In the genomic region with DNA sequence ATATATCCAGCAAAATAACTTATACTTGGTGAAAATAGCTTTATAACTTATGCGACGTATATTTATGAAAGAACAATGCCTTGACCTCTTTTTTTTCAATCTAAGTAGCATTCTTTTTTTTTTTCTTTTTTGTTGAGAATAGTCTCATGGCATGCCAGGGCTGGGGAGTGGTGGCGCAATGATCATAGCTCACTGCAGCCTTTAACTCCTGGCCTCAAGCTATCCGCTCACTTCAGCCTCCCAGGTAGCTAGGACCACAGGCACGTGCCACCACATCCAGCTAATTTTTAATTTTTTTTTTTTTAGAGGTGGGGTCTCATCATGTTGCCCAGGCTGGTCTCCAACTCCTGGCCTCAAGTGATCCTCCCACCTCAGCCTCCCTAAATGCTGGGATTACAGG, we compare ENCODE assay signal across 15 cellular contexts. TPM values are rescaled to one million over a fixed set of nuclear protein-coding genes. Genes with fewer than 3 reads are reported as not detected.
DNase-seq lines count a peak whose midpoint lies in the region; ATAC-seq, FAIRE-seq and TF ChIP-seq lines count a peak whose summit lies in the region.
"Had no signal": no experiment of that assay in that cellular context is flagged by ENCODE, and none has a peak within 500 bp of the region (broad histone marks: within the 10 kb centered on the region; RNA-seq: fewer than 3 reads in every experiment).

No MANE protein-coding gene starts in this region.

- DNase-seq in A549 (ENCODE audit: low read depth in 1 of 2, low spot score in 1 of 2) (no peak), HFFc6 (no peak), GM12878 (ENCODE audit: low read depth, low spot score) (no peak), naive B cell (no peak)
- DNase-seq: cortex of kidney; DMS79; NCI-H510A treated with DMSO at 0.1 percent for 48 hours; stimulated activated CD4-positive, alpha-beta T cell treated with anti-CD3 and anti-CD28 coated beads, Interleukin-15, amount 100 ng/mL, for 24 hours; T1000 had no signal

- peak overlapping the region; percentile 71 for H3K4me2 ChIP-seq in A549
- no peak overlapping the region for H3K4me2 ChIP-seq in GM12878 (ENCODE audit: control insufficient read depth, insufficient read depth)

- FAIRE-seq in A549 (lab: Jason Lieb, UNC): no peak
- no peak for FAIRE-seq in GM12878 (lab: Jason Lieb, UNC)
- FAIRE-seq: urothelium cell line had no signal

- RAD21 ChIA-PET in GM12878 (lab: Charles Lee; ENCODE audit: unreplicated experiment): interaction anchor here (0.6 to 4.9 kb wide), 7 partner anchors 19 to 105 kb away, joined by 3 to 38 read pairs (median 3); partner anchors contain the start of gene APH1B

- no peak for TF ChIP-seq CTCF in A549 (IDR thresholded peaks at IDR 0.05)
- no peak for TF ChIP-seq CTCF in HFFc6 (IDR thresholded peaks at IDR 0.05)
- TF ChIP-seq CTCF in GM12878 (IDR thresholded peaks at IDR 0.05 in 2 of 3, conservative IDR thresholded peaks at IDR 0.05 in 1 of 3; ENCODE audit: control insufficient read depth in 2 of 3, extremely low read depth in 1 of 3, insufficient read depth in 1 of 3, low read depth in 3 of 3, low read length in 3 of 3): no peak

- SMC1A ChIA-PET in GM12878 (lab: Charles Lee; ENCODE audit: uncharacterized antibody, unreplicated experiment): interaction anchor here (0.6 to 8.2 kb wide), 18 partner anchors 11 to 657 kb away, joined by 3 to 88 read pairs (median 5); partner anchors contain the start of gene RPS27L

- no peaks in the 10 kb centered on the region for H3K27me3 ChIP-seq in GM12878 (replicated peaks in 1 of 2; ENCODE audit: control insufficient read depth in 2 of 2, insufficient read depth in 2 of 2, low read length in 1 of 2)

- H3K36me3 ChIP-seq in GM12878 (ENCODE audit: control insufficient read depth in 2 of 2, insufficient read depth in 2 of 2, low read length in 1 of 2): no peaks in the 10 kb centered on the region; a peak in 2 of 4 replicates

- H3K4me1 Mint-ChIP-seq in HFFc6 (ENCODE audit: low read depth) (peaks cover 75% of the 10 kb centered on the region), naive B cell (peaks cover 35 to 77% (median 59%) of the 10 kb centered on the region in 3 donors)

- no peaks in the 10 kb centered on the region; the same call in 1 of the 2 replicates for H3K27me3 Mint-ChIP-seq in HFFc6 (ENCODE audit: insufficient read depth)
- H3K27me3 Mint-ChIP-seq in naive B cell: no peaks in the 10 kb centered on the region

- peak overlapping the region; percentile 88 for H3K27ac Mint-ChIP-seq in HFFc6
- H3K27ac Mint-ChIP-seq in naive B cell: peak overlapping the region in 4 of 6 donors; percentile 65 to 89 (median 78)

- H3K36me3 Mint-ChIP-seq in HFFc6 (ENCODE audit: low read depth): peaks cover 15% of the 10 kb centered on the region
- no peaks in the 10 kb centered on the region for H3K36me3 Mint-ChIP-seq in naive B cell

- TF ChIP-seq EP300 in A549 (IDR thresholded peaks at IDR 0.05) (no peak), GM12878 (IDR thresholded peaks at IDR 0.05; ENCODE audit: borderline replicate concordance in 1 of 2, control insufficient read depth in 1 of 2, low read depth in 2 of 2, low read length in 2 of 2) (no peak)

- H2AFZ ChIP-seq in GM12878 (ENCODE audit: control insufficient read depth, low read depth, low read length): no peak overlapping the region
- H2AFZ ChIP-seq: parathyroid adenoma had no signal

- CTCF ChIA-PET in A549 (lab: Yijun Ruan, JAX): interaction anchor here (1.0 to 1.7 kb wide), 2 partner anchors 32 to 86 kb away, joined by 3 to 4 read pairs; no protein-coding TSS in a partner anchor
- CTCF ChIA-PET in GM12878 (lab: Yijun Ruan, JAX): interaction anchor here (0.6 to 2.4 kb wide), 9 partner anchors 12 to 920 kb away, joined by 3 to 8 read pairs (median 3); no protein-coding TSS in a partner anchor

- WGBS in A549 (ENCODE audit: missing lambda C conversion rate): 97% methylated on average over 5 of the region's 5 CpGs
- 97% methylated on average over 4 of the region's 5 CpGs for WGBS in GM12878 (ENCODE audit: insufficient coverage, insufficient replicate concordance, low lambda C conversion rate, missing lambda C conversion rate)

- H3K9ac ChIP-seq in GM12878 (ENCODE audit: control insufficient read depth, insufficient read depth, low read length): no peak overlapping the region
- H3K9ac ChIP-seq: parathyroid adenoma had no signal

- intact Hi-C loops in GM12878 (cut with micrococcal nuclease; ENCODE audit: unreplicated experiment): no loop called here

- peak overlapping the region; percentile 70 to 76; a peak in 5 of 6 replicates for H3K27ac ChIP-seq in A549
- 0 out of 2 replicates have a peak overlapping the region, but pooled peaks have one; percentile 6 for H3K27ac ChIP-seq in GM12878 (ENCODE audit: control insufficient read depth, insufficient read depth)
- H3K27ac ChIP-seq: parathyroid adenoma had no signal

- H3K4me1 ChIP-seq in A549 (peaks cover 60% of the 10 kb centered on the region), GM12878 (ENCODE audit: control insufficient read depth, insufficient read depth, low read length) (peaks cover 19% of the 10 kb centered on the region)
- H3K4me1 ChIP-seq: parathyroid adenoma had no signal

- H3K9me3 ChIP-seq in A549 (peaks cover 8% of the 10 kb centered on the region; the same call in 2 of the 3 replicates), GM12878 (replicated peaks; ENCODE audit: control insufficient read depth, insufficient read depth, low read length) (no peaks in the 10 kb centered on the region)

- H3K4me3 Mint-ChIP-seq in HFFc6: peak overlapping the region; percentile 60
- peak overlapping the region in 1 of 8 donors; percentile 30 for H3K4me3 Mint-ChIP-seq in naive B cell

- no peak for TF ChIP-seq POLR2A in A549 (IDR thresholded peaks at IDR 0.05; ENCODE audit: low read length)
- TF ChIP-seq POLR2A in GM12878 (IDR thresholded peaks at IDR 0.05; ENCODE audit: low read depth, low read length): no peak

- no peak overlapping the region for H3K4me3 ChIP-seq in A549
- no peak overlapping the region for H3K4me3 ChIP-seq in GM12878

- ATAC-seq in A549: no peak
- no peak for ATAC-seq in GM12878
- ATAC-seq in naive B cell (ENCODE audit: low read depth in 2 of 2): no peak
- ATAC-seq in HG03460 (IDR thresholded peaks at IDR 0.05; ENCODE audit: unreplicated experiment): no peak
- no peak for ATAC-seq in HG02610 (IDR thresholded peaks at IDR 0.05; ENCODE audit: unreplicated experiment)
- ATAC-seq in HG02642 (IDR thresholded peaks at IDR 0.05; ENCODE audit: poor library complexity, unreplicated experiment): no peak
- ATAC-seq in HG03565 (IDR thresholded peaks at IDR 0.05; ENCODE audit: unreplicated experiment): no peak

- POLR2A ChIA-PET in A549 (lab: Yijun Ruan, JAX) (interaction anchor here (0.6 to 2.0 kb wide), 3 partner anchors 9 to 144 kb away, joined by 4 to 6 read pairs (median 4); partner anchors contain the start of gene APH1B), GM12878 (lab: Charles Lee) (interaction anchor here (0.6 to 2.5 kb wide), 7 partner anchors 15 to 110 kb away, joined by 3 to 16 read pairs (median 4); no protein-coding TSS in a partner anchor)

- H3K9me3 Mint-ChIP-seq in HFFc6: no peaks in the 10 kb centered on the region
- H3K9me3 Mint-ChIP-seq in naive B cell: no peaks in the 10 kb centered on the region

- BruUV-seq in GM12878 (replicated peaks; lab: Mats Ljungman, UMichigan): no TSS peak

- peaks cover 35% of the 10 kb centered on the region for H3K79me2 ChIP-seq in GM12878 (ENCODE audit: control insufficient read depth, insufficient read depth, low read length)

- H4K20me1 ChIP-seq in GM12878 (ENCODE audit: control insufficient read depth, insufficient read depth): no peaks in the 10 kb centered on the region

- TF ChIP-seq RAD21 in A549 (conservative IDR thresholded peaks at IDR 0.05 in 1 of 2, IDR thresholded peaks at IDR 0.05 in 1 of 2) (no peak), GM12878 (IDR thresholded peaks at IDR 0.05; ENCODE audit: insufficient read depth, low read depth, low read length) (no peak)

- in situ Hi-C loops in GM12878 (cut with MboI): no loop called here

RNA-seq across cellular contexts. Expression of gene RAB8B, which starts 43.5 kb away (rescaled TPM):
- polyA plus RNA-seq in A549 (2011; rRNA removed) (28.8 and 41.4 TPM in 2 replicates), A549 (2017; fragmentation: RNase III; extraction: RNeasy Plus Mini Kit Qiagen cat#74134 plus additional on column Dnase treatment) (19.5 to 22.2 TPM (median 21.5 TPM) in 3 replicates), GM12878 (2011; rRNA removed) (76.0 and 120 TPM in 2 replicates), GM12878 (2014; fragmentation: Illumina TruSeq; extraction: Trizol) (76.4 and 123 TPM in 2 replicates), GM12878 (2014; fragmentation: Nextera tagmentation; extraction: Ambion mirVana) (10 to 100 TPM; 17.8 to 26.0 TPM), GM12878 (2014; rRNA removed) (49.0 and 53.4 TPM in 2 replicates), GM12878 (2016; fragmentation: Nextera tagmentation; extraction: Ambion mirVana) (10 to 100 TPM; 64.0 to 66.3 TPM), naive B cell (ENCODE audit: low read depth in 6 of 6) (10 to 100 TPM; 24.4 to 64.4 (median 58.6) TPM)
- polyA plus RNA-seq in A549 (2012; cell fraction: cytosol; rRNA removed): 7.0 and 7.8 TPM in 2 replicates
- polyA plus RNA-seq in A549 (2012; cell fraction: nucleus; rRNA removed): 1.2 and 2.2 TPM in 2 replicates
- polyA minus RNA-seq in A549 (2011; rRNA and poly(A)+ RNA removed): 13.6 and 14.7 TPM in 2 replicates
- total RNA-seq in HFFc6 (2021; fragmentation: NEBNext Ultra II Directional; extraction: Animal tissue kit (Norgen Biotek cat#: 25700)): 10 to 100 TPM; 24.7 to 38.4 (median 33.2) TPM
- total RNA-seq in GM12878 (2013; cell fraction: nucleolus; rRNA removed): 40.8 and 42.3 TPM in 2 replicates
- total RNA-seq in GM12878 (2014; rRNA removed) (52.0 and 71.2 TPM in 2 replicates), GM12878 (2014; rRNA removed; fragmentation: Illumina TruSeq; extraction: Trizol) (98.5 and 104 TPM in 2 replicates), GM12878 (2021) (71.7 and 73.1 TPM in 2 replicates)
- polyA plus RNA-seq in GM12878 (2011; ENCODE audit: low read depth): 23.3 TPM
- polyA plus RNA-seq in GM12878 (2011; cell fraction: cytosol; rRNA removed): 25.1 and 48.1 TPM in 2 replicates
- polyA plus RNA-seq in GM12878 (2011; cell fraction: nucleus; rRNA removed): 32.8 and 39.5 TPM in 2 replicates
- polyA plus RNA-seq in GM12878 (2012): 47.5 and 47.8 TPM in 2 replicates
- 71.1 and 79.5 TPM in 2 replicates for polyA minus RNA-seq in GM12878 (2011; rRNA and poly(A)+ RNA removed)
- 107 and 133 TPM in 2 replicates for polyA minus RNA-seq in GM12878 (2011; cell fraction: cytosol; rRNA and poly(A)+ RNA removed)
- polyA minus RNA-seq in GM12878 (2011; cell fraction: nucleus; rRNA and poly(A)+ RNA removed): 11.1 and 13.0 TPM in 2 replicates

RNA-seq across cellular contexts. Expression of gene APH1B, which starts 44.5 kb away (rescaled TPM):
- 25.3 and 28.5 TPM in 2 replicates for polyA plus RNA-seq in A549 (2011; rRNA removed)
- polyA plus RNA-seq in A549 (2012; cell fraction: cytosol; rRNA removed): 6.0 and 9.1 TPM in 2 replicates
- 6.6 and 10.3 TPM in 2 replicates for polyA plus RNA-seq in A549 (2012; cell fraction: nucleus; rRNA removed)
- polyA plus RNA-seq in A549 (2017; fragmentation: RNase III; extraction: RNeasy Plus Mini Kit Qiagen cat#74134 plus additional on column Dnase treatment): 14.0 to 19.8 TPM (median 16.4 TPM) in 3 replicates
- 28.0 and 37.2 TPM in 2 replicates for polyA minus RNA-seq in A549 (2011; rRNA and poly(A)+ RNA removed)
- total RNA-seq in HFFc6 (2021; fragmentation: NEBNext Ultra II Directional; extraction: Animal tissue kit (Norgen Biotek cat#: 25700)): 10 to 100 TPM; 23.7 to 38.7 (median 33.6) TPM
- 26.8 and 31.2 TPM in 2 replicates for total RNA-seq in GM12878 (2013; cell fraction: nucleolus; rRNA removed)
- total RNA-seq in GM12878 (2014; rRNA removed): 8.8 and 9.8 TPM in 2 replicates
- total RNA-seq in GM12878 (2014; rRNA removed; fragmentation: Illumina TruSeq; extraction: Trizol): 8.8 and 9.1 TPM in 2 replicates
- 11.5 and 14.3 TPM in 2 replicates for total RNA-seq in GM12878 (2021)
- 4.1 TPM for polyA plus RNA-seq in GM12878 (2011; ENCODE audit: low read depth)
- 5.0 and 6.1 TPM in 2 replicates for polyA plus RNA-seq in GM12878 (2011; rRNA removed)
- polyA plus RNA-seq in GM12878 (2011; cell fraction: cytosol; rRNA removed): 3.0 and 3.1 TPM in 2 replicates
- 3.8 and 5.9 TPM in 2 replicates for polyA plus RNA-seq in GM12878 (2011; cell fraction: nucleus; rRNA removed)
- 5.7 and 7.9 TPM in 2 replicates for polyA plus RNA-seq in GM12878 (2012)
- polyA plus RNA-seq in GM12878 (2014; fragmentation: Illumina TruSeq; extraction: Trizol): 7.9 and 11.2 TPM in 2 replicates
- 10 to 100 TPM; 12.9 to 17.6 TPM for polyA plus RNA-seq in GM12878 (2014; fragmentation: Nextera tagmentation; extraction: Ambion mirVana)
- polyA plus RNA-seq in GM12878 (2014; rRNA removed): 6.3 and 9.3 TPM in 2 replicates
- polyA plus RNA-seq in GM12878 (2016; fragmentation: Nextera tagmentation; extraction: Ambion mirVana): 10 to 100 TPM; 14.4 to 20.8 TPM
- 2.9 and 4.4 TPM in 2 replicates for polyA minus RNA-seq in GM12878 (2011; rRNA and poly(A)+ RNA removed)
- 3.1 and 4.9 TPM in 2 replicates for polyA minus RNA-seq in GM12878 (2011; cell fraction: cytosol; rRNA and poly(A)+ RNA removed)
- polyA minus RNA-seq in GM12878 (2011; cell fraction: nucleus; rRNA and poly(A)+ RNA removed): 2.9 and 3.8 TPM in 2 replicates
- 10 to 100 TPM; 12.6 to 26.5 (median 20.0) TPM for polyA plus RNA-seq in naive B cell (ENCODE audit: low read depth in 6 of 6)
